ENCODE assay signal across 8 cellular contexts in genomic region chr14:77097689-77098469, GRCh38. TPM values are rescaled to one million over a fixed set of nuclear protein-coding genes. Genes with fewer than 3 reads are reported as not detected.
DNase-seq lines count a peak whose midpoint lies in the region; ATAC-seq and TF ChIP-seq lines count a peak whose summit lies in the region.

Gene CIPC (plus strand): TSS chr14:77098258. CDS start chr14:77105709, 7,451 bp downstream.

- peaks cover 5% of the 10 kb centered on the region for H3K4me1 ChIP-seq in thymus (ENCODE audit: control insufficient read depth, insufficient read depth, low read length)

- H3K4me2 ChIP-seq in SU-DHL-6 (ENCODE audit: low read depth, low read length, poor library complexity, severe bottlenecking) = peak within 1 kb of the TSS; percentile 69

- no peaks in the 10 kb centered on the region for H3K9me3 ChIP-seq in SU-DHL-6 (ENCODE audit: insufficient read depth, low read length)
- no peaks in the 10 kb centered on the region for H3K9me3 ChIP-seq in thymus (ENCODE audit: control insufficient read depth)

- H3K27ac ChIP-seq in SU-DHL-6 (ENCODE audit: low read depth, low read length) = peak within 1 kb of the TSS; percentile 14; the same call in 1 of the 2 replicates
- H3K27ac ChIP-seq in thymus (ENCODE audit: low read depth) = peak within 1 kb of the TSS; percentile 98

- H3K9me3 Mint-ChIP-seq in activated naive CD8-positive, alpha-beta T cell treated with anti-CD3 and anti-CD28 coated beads, Interleukin-2, amount 10 ng/mL, durations not matched to agents 7 days and 5 days = no peaks in the 10 kb centered on the region
- no peaks in the 10 kb centered on the region for H3K9me3 Mint-ChIP-seq in osteocyte (ENCODE audit: unreplicated experiment)

- under 1% methylated on average over 84 of the region's 84 CpGs for WGBS in thymus

- intact Hi-C loops in head of caudate nucleus (cut with DNase I) = loop anchor here (2.0 kb wide), 1 partner anchor 65 kb away; no protein-coding TSS in a partner anchor

- no peaks in the 10 kb centered on the region for H3K9me2 ChIP-seq in SU-DHL-6 (replicated peaks; ENCODE audit: insufficient read depth, low read length)

- H2AFZ ChIP-seq in SU-DHL-6 (ENCODE audit: low read depth, low read length, severe bottlenecking) = peak within 1 kb of the TSS; percentile 79

- no peaks in the 10 kb centered on the region for H3K27me3 Mint-ChIP-seq in activated naive CD8-positive, alpha-beta T cell treated with anti-CD3 and anti-CD28 coated beads, Interleukin-2, amount 10 ng/mL, durations not matched to agents 7 days and 5 days
- no peaks in the 10 kb centered on the region for H3K27me3 Mint-ChIP-seq in osteocyte (ENCODE audit: unreplicated experiment)

- no peaks in the 10 kb centered on the region for H4K20me1 ChIP-seq in SU-DHL-6 (ENCODE audit: low read depth, low read length)

- no peak for TF ChIP-seq CTCF in SU-DHL-6 (IDR thresholded peaks at IDR 0.05; ENCODE audit: insufficient read depth, low read length, poor library complexity, severe bottlenecking)
- TF ChIP-seq CTCF in osteocyte (IDR thresholded peaks at IDR 0.05) = no peak

- peak within 1 kb of the TSS; percentile 98 for H3K4me3 Mint-ChIP-seq in activated naive CD8-positive, alpha-beta T cell treated with anti-CD3 and anti-CD28 coated beads, Interleukin-2, amount 10 ng/mL, durations not matched to agents 7 days and 5 days
- peak within 1 kb of the TSS; percentile 99 for H3K4me3 Mint-ChIP-seq in osteocyte (ENCODE audit: unreplicated experiment)

- ATAC-seq in HG02678 (IDR thresholded peaks at IDR 0.05; ENCODE audit: unreplicated experiment) = peak; percentile 78
- peak; percentile 92 for ATAC-seq in activated naive CD8-positive, alpha-beta T cell treated with anti-CD3 and anti-CD28 coated beads, Interleukin-2, amount 10 ng/mL, durations not matched to agents 7 days and 5 days (ENCODE audit: low read depth)

- H3K9ac ChIP-seq in SU-DHL-6 (ENCODE audit: low read length) = peak within 1 kb of the TSS; percentile 75

- H3K36me3 ChIP-seq in SU-DHL-6 (ENCODE audit: low read length) (no peaks in the 10 kb centered on the region), thymus (ENCODE audit: control insufficient read depth, insufficient read depth) (no peaks in the 10 kb centered on the region)

- H3K27me3 ChIP-seq in SU-DHL-6 (ENCODE audit: low read length) = no peaks in the 10 kb centered on the region
- H3K27me3 ChIP-seq in thymus (ENCODE audit: control insufficient read depth, insufficient read depth) = no peaks in the 10 kb centered on the region

- H3K36me3 Mint-ChIP-seq in activated naive CD8-positive, alpha-beta T cell treated with anti-CD3 and anti-CD28 coated beads, Interleukin-2, amount 10 ng/mL, durations not matched to agents 7 days and 5 days = peaks cover 4% of the 10 kb centered on the region
- no peaks in the 10 kb centered on the region for H3K36me3 Mint-ChIP-seq in osteocyte (ENCODE audit: unreplicated experiment)

- H3K4me3 ChIP-seq in SU-DHL-6 (ENCODE audit: insufficient read depth, low read length, poor library complexity, severe bottlenecking) (peak within 1 kb of the TSS; percentile 89), thymus (ENCODE audit: low read length) (peak within 1 kb of the TSS; percentile 60)

- TF ChIP-seq POLR2A in GM10847 (IDR thresholded peaks at IDR 0.05; ENCODE audit: extremely low read depth, insufficient read length) = peak; percentile 55

- peaks cover 32% of the 10 kb centered on the region for H3K4me1 Mint-ChIP-seq in activated naive CD8-positive, alpha-beta T cell treated with anti-CD3 and anti-CD28 coated beads, Interleukin-2, amount 10 ng/mL, durations not matched to agents 7 days and 5 days
- peaks cover 30% of the 10 kb centered on the region for H3K4me1 Mint-ChIP-seq in osteocyte (ENCODE audit: unreplicated experiment)

- H3K27ac Mint-ChIP-seq in activated naive CD8-positive, alpha-beta T cell treated with anti-CD3 and anti-CD28 coated beads, Interleukin-2, amount 10 ng/mL, durations not matched to agents 7 days and 5 days = peak within 1 kb of the TSS; percentile 92
- peak within 1 kb of the TSS; percentile 97 for H3K27ac Mint-ChIP-seq in osteocyte (ENCODE audit: unreplicated experiment)

- H3K79me2 ChIP-seq in SU-DHL-6 (ENCODE audit: insufficient read depth, low read length) = no peaks in the 10 kb centered on the region

- POLR2A ChIA-PET in activated naive CD8-positive, alpha-beta T cell treated with anti-CD3 and anti-CD28 coated beads, Interleukin-2, amount 10 ng/mL, durations not matched to agents 7 days and 5 days (lab: Charles Lee) = interaction anchor here (0.6 to 2.0 kb wide), 10 partner anchors 23 to 332 kb away, joined by 3 to 8 read pairs (median 4); no protein-coding TSS in a partner anchor

- peaks cover 6% of the 10 kb centered on the region for H3F3A ChIP-seq in SU-DHL-6 (ENCODE audit: insufficient read depth)

- DNase-seq in NCI-H128 (lab: John Stamatoyannopoulos, UW; ENCODE audit: unreplicated experiment) = peak; percentile 99
- DNase-seq in activated naive CD8-positive, alpha-beta T cell treated with anti-CD3 and anti-CD28 coated beads, Interleukin-2, amount 10 ng/mL, durations not matched to agents 7 days and 5 days = peak; percentile 97
- DNase-seq in head of caudate nucleus = peak; percentile 98 to 100 (median 100)
- DNase-seq in osteocyte (ENCODE audit: extremely low spot score, unreplicated experiment) = peak; percentile 100

RNA-seq across cellular contexts. Expression of gene CIPC, which starts in this region (rescaled TPM):
- total RNA-seq in activated naive CD8-positive, alpha-beta T cell treated with anti-CD3 and anti-CD28 coated beads, Interleukin-2, amount 10 ng/mL, durations not matched to agents 7 days and 5 days = 10 to 100 TPM; 14.0 to 14.5 TPM
- 12.4 and 12.7 TPM in 2 replicates for total RNA-seq in osteocyte
- 10.5 TPM for polyA plus RNA-seq in thymus

Comparison
In these comparisons a context has a peak if more than half of its experiments do, and no peak if none do; other contexts are left out.
1. Peak in every context shown above with its lines: DNase-seq, ATAC-seq, H3K4me3 ChIP-seq and H3K27ac ChIP-seq.